In the genomic region with DNA sequence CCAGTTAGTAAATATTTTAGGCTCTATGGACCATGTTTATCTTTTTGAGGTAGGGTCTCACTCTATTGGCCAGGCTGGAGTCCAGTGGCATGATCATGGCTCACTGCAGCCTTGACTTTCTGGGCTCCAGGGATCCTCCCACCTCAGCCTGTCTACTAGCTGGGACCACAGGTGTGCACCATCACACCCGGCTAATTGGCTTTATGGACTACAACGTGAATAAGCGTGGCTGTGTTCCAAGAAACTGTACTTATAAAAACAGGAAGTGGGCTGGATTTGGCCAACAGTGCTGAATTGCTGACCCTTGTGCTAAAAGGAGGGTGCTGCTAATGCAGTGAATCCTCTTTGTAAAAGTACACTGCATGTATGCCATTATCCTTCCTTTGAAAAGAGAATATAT, we compare ENCODE assay signal across 12 cellular contexts.
DNase-seq lines count a peak whose midpoint lies in the region; ATAC-seq and TF ChIP-seq lines count a peak whose summit lies in the region.
"Had no signal": no experiment of that assay in that cellular context is flagged by ENCODE, and none has a peak within 500 bp of the region (broad histone marks: within the 10 kb centered on the region; RNA-seq: fewer than 3 reads in every experiment).

No MANE protein-coding gene starts in this region.

- DNase-seq in DMS53 treated with DMSO at 0.1 percent for 48 hours (lab: John Stamatoyannopoulos, UW; ENCODE audit: unreplicated experiment), result peak; percentile 58
- DNase-seq in NCI-H1105 (lab: John Stamatoyannopoulos, UW), result peak; percentile 63
- DNase-seq in RKO (ENCODE audit: low spot score), result peak; percentile 25
- peak; percentile 37 for DNase-seq in fibroblast of villous mesenchyme (ENCODE audit: low read depth)
- DNase-seq in stimulated activated CD4-positive, alpha-beta T cell treated with anti-CD3 and anti-CD28 coated beads, Interleukin-4, amount 100 ng/mL, for 1 hour, result no peak
- DNase-seq in activated naive CD4-positive, alpha-beta T cell treated with anti-CD3 and anti-CD28 coated beads for 36 hours, result no peak
- no peak for DNase-seq in activated naive CD4-positive, alpha-beta T cell treated with anti-CD3 and anti-CD28 coated beads, Interleukin-2, amount 50 U/mL, for 16 hours
- DNase-seq: CD8-positive, alpha-beta T cell; naive thymus-derived CD8-positive, alpha-beta T cell; WERI-Rb-1 had no signal

- no peak for ATAC-seq in GM18520 (IDR thresholded peaks at IDR 0.05; ENCODE audit: unreplicated experiment)
- ATAC-seq: CD8-positive, alpha-beta T cell; naive thymus-derived CD8-positive, alpha-beta T cell had no signal

- H3K4me1 Mint-ChIP-seq in activated naive CD4-positive, alpha-beta T cell treated with anti-CD3 and anti-CD28 coated beads for 36 hours (ENCODE audit: low read depth), result no peaks in the 10 kb centered on the region

- no peak overlapping the region for H3K27ac Mint-ChIP-seq in activated naive CD4-positive, alpha-beta T cell treated with anti-CD3 and anti-CD28 coated beads for 36 hours
- H3K27ac Mint-ChIP-seq: CD8-positive, alpha-beta T cell; naive thymus-derived CD8-positive, alpha-beta T cell had no signal

- no peak overlapping the region for H3K4me3 ChIP-seq in fibroblast of villous mesenchyme (ENCODE audit: low read depth, low read length)
- H3K4me3 ChIP-seq: adrenal gland had no signal

- intact Hi-C loops in activated naive CD4-positive, alpha-beta T cell treated with anti-CD3 and anti-CD28 coated beads for 36 hours (cut with micrococcal nuclease), result no loop called here

- peaks cover 46% of the 10 kb centered on the region for H3K27me3 Mint-ChIP-seq in activated naive CD4-positive, alpha-beta T cell treated with anti-CD3 and anti-CD28 coated beads for 36 hours (ENCODE audit: low read depth)

- H3K36me3 Mint-ChIP-seq in activated naive CD4-positive, alpha-beta T cell treated with anti-CD3 and anti-CD28 coated beads for 36 hours (ENCODE audit: low read depth), result no peaks in the 10 kb centered on the region
- H3K36me3 Mint-ChIP-seq: CD8-positive, alpha-beta T cell; naive thymus-derived CD8-positive, alpha-beta T cell had no signal

- CTCF ChIA-PET in activated naive CD4-positive, alpha-beta T cell treated with anti-CD3 and anti-CD28 coated beads for 36 hours (lab: Charles Lee), result no interaction called here

- no peak overlapping the region for H3K4me3 Mint-ChIP-seq in activated naive CD4-positive, alpha-beta T cell treated with anti-CD3 and anti-CD28 coated beads for 36 hours
- H3K4me3 Mint-ChIP-seq: CD8-positive, alpha-beta T cell; naive thymus-derived CD8-positive, alpha-beta T cell had no signal

- TF ChIP-seq CTCF in fibroblast of villous mesenchyme (IDR thresholded peaks at IDR 0.05; ENCODE audit: insufficient read depth, low read depth, low read length), result no peak

- no peaks in the 10 kb centered on the region for H3K9me3 Mint-ChIP-seq in activated naive CD4-positive, alpha-beta T cell treated with anti-CD3 and anti-CD28 coated beads for 36 hours
- H3K9me3 Mint-ChIP-seq: CD8-positive, alpha-beta T cell; naive thymus-derived CD8-positive, alpha-beta T cell had no signal

Comparison
In these comparisons a context has a peak if more than half of its experiments do, and no peak if none do; other contexts are left out.
1. DNase-seq: peak in DMS53 treated with DMSO at 0.1 percent for 48 hours (single experiment), NCI-H1105 (single experiment), RKO (single experiment) and fibroblast of villous mesenchyme (single experiment); none in stimulated activated CD4-positive, alpha-beta T cell treated with anti-CD3 and anti-CD28 coated beads, Interleukin-4, amount 100 ng/mL, for 1 hour (single experiment), activated naive CD4-positive, alpha-beta T cell treated with anti-CD3 and anti-CD28 coated beads for 36 hours (single experiment) and activated naive CD4-positive, alpha-beta T cell treated with anti-CD3 and anti-CD28 coated beads, Interleukin-2, amount 50 U/mL, for 16 hours (single experiment).